In the genomic region with DNA sequence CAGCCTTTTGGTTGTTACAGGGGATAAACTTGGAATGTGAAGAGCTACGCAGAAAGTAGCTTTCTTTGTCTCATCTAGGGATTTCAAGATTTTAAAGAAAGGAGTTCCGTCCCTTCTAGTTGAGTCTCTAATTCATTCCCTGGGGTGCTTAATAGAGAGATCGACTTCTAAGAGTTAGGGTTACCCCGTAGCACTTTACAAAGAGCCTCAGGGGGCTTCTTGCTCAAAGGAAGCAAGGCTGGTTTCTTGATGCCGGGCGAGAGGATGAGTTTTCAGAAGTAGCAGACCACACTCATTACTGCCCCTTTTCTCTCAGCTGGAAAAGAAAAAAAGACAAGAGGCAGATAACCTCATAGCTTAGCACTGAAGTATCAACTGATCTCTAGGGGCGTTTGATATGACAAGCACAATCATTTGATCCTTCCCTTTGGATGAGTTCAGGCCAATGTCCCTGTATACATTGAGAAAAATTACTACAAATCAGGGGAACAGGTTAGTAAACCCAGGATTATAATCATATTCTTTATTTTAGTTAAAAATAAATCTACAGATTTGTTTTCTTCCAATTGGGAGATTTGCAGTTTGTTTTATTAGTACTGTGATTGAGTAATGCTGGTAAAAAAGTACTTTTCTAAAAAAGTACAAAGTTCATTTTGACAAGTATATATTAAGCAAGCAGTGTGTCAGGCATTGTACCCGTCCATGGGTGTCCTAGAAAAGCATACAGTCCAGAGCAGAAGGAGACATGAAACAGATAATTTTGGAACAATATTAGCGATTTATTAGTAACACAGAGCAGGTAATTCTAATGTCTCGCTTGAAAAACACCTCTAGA, we compare ENCODE assay signal across 25 cellular contexts. TPM values are rescaled to one million over a fixed set of nuclear protein-coding genes. Genes with fewer than 3 reads are reported as not detected.
A peak's percentile ranks its signal among the peaks of the same experiment; 100 is the strongest.
DNase-seq lines count a peak whose midpoint lies in the region; ATAC-seq, FAIRE-seq and TF ChIP-seq lines count a peak whose summit lies in the region.
"Had no signal": no experiment of that assay in that cellular context is flagged by ENCODE, and none has a peak within 500 bp of the region (broad histone marks: within the 10 kb centered on the region; RNA-seq: fewer than 3 reads in every experiment).

No MANE protein-coding gene starts in this region.

- in situ Hi-C loops in brain microvascular endothelial cell (cut with HindIII; ENCODE audit: low pct_ligation_motif_present, low sequenced_read_pairs), result no loop called here

- FAIRE-seq in H1 (lab: Jason Lieb, UNC), result peak; percentile 24

- POLR2A ChIA-PET in H1 (lab: Charles Lee; ENCODE audit: partially characterized antibody), result interaction anchor here (0.6 kb wide), 1 partner anchor 10 kb away, joined by 3 read pairs; no protein-coding TSS in a partner anchor

- peak overlapping the region in 1 of 2 experiments; percentile 6; a peak in 1 of 4 replicates for H3K4me2 ChIP-seq in H1 (ENCODE audit: insufficient read depth in 1 of 2, low read depth in 2 of 2, low read length in 2 of 2)
- H3K4me2 ChIP-seq: BLaER1 had no signal

- no peak for TF ChIP-seq EP300 in H1 (IDR thresholded peaks at IDR 0.05; ENCODE audit: borderline replicate concordance in 1 of 2, low read depth in 2 of 2, low read length in 2 of 2)

- H2BK15ac ChIP-seq in H1 (ENCODE audit: low read length), result no peak overlapping the region

- H3K27me3 ChIP-seq in H7 (ENCODE audit: control insufficient read depth, insufficient read depth, low read length) (no peaks in the 10 kb centered on the region), H1 (replicated peaks in 1 of 4; ENCODE audit: control insufficient read depth in 3 of 4, extremely low read depth in 1 of 4, insufficient read depth in 3 of 4, low read length in 3 of 4) (peaks cover 0 to 5% (median under 1%) of the 10 kb centered on the region in 4 experiments; a peak in 2 of 7 replicates), liver (ENCODE audit: control insufficient read depth in 4 of 4, insufficient read depth in 4 of 4, low read length in 3 of 4) (no peaks in the 10 kb centered on the region), neuron (ENCODE audit: insufficient read depth, low read length) (no peaks in the 10 kb centered on the region), brain microvascular endothelial cell (replicated peaks) (peaks cover 9% of the 10 kb centered on the region)
- H3K27me3 ChIP-seq: BLaER1, SJSA1 had no signal

- no peak overlapping the region for H2BK120ac ChIP-seq in H1 (replicated peaks; ENCODE audit: low read depth, low read length)

- H4K91ac ChIP-seq in H1 (replicated peaks; ENCODE audit: insufficient read length, low read length), result no peak overlapping the region

- no peak overlapping the region for H4K8ac ChIP-seq in H1 (ENCODE audit: extremely low read depth, insufficient read depth, low read length)

- TF ChIP-seq CTCF in H1 (IDR thresholded peaks at IDR 0.05; ENCODE audit: control extremely low read depth in 1 of 3, insufficient read depth in 1 of 3, low read depth in 1 of 3, low read length in 3 of 3) (no peak), liver (IDR thresholded peaks at IDR 0.05; ENCODE audit: low read depth, low read length, missing input control) (no peak), brain microvascular endothelial cell (IDR thresholded peaks at IDR 0.05; ENCODE audit: low read depth, low read length, missing control alignments) (no peak)

- H3K4me3 ChIP-seq in H7 (ENCODE audit: insufficient read depth, low read depth, low read length), result no peak overlapping the region
- H3K4me3 ChIP-seq in H1 (ENCODE audit: extremely low read depth in 1 of 4, insufficient read depth in 2 of 4, low read depth in 3 of 4, low read length in 4 of 4), result no peak overlapping the region
- no peak overlapping the region for H3K4me3 ChIP-seq in liver (ENCODE audit: low read depth in 1 of 3, low read length in 3 of 3)
- peak overlapping the region; percentile 13 for H3K4me3 ChIP-seq in neuron (ENCODE audit: low read length)
- no peak overlapping the region for H3K4me3 ChIP-seq in brain microvascular endothelial cell (ENCODE audit: low read depth, low read length)
- H3K4me3 ChIP-seq: BLaER1, SJSA1 had no signal

- no peak for TF ChIP-seq RAD21 in H1 (IDR thresholded peaks at IDR 0.05 in 1 of 2, conservative IDR thresholded peaks at IDR 0.05 in 1 of 2; ENCODE audit: low read depth in 2 of 2, low read length in 2 of 2)
- TF ChIP-seq RAD21 in liver (IDR thresholded peaks at IDR 0.05), result peak in 1 of 2 donors; percentile 4

- H3K79me1 ChIP-seq in H1 (ENCODE audit: low read depth, low read length), result no peaks in the 10 kb centered on the region

- peaks cover 0 to 3% (median 0%) of the 10 kb centered on the region in 4 experiments; a peak in 2 of 7 replicates for H3K4me1 ChIP-seq in H1 (replicated peaks in 1 of 4; ENCODE audit: control insufficient read depth in 3 of 4, insufficient read depth in 4 of 4, low read length in 3 of 4)
- H3K4me1 ChIP-seq in liver (ENCODE audit: control insufficient read depth in 4 of 4, insufficient read depth in 4 of 4, low read length in 3 of 4), result peaks cover 3 to 14% (median 10%) of the 10 kb centered on the region in 4 donors
- peaks cover 24% of the 10 kb centered on the region for H3K4me1 ChIP-seq in neuron (ENCODE audit: insufficient read depth, low read length)
- H3K4me1 ChIP-seq: BLaER1, SJSA1 had no signal

- no peak overlapping the region for H3K56ac ChIP-seq in H1 (replicated peaks; ENCODE audit: insufficient read length, low read depth, low read length)

- H2AK5ac ChIP-seq in H1 (ENCODE audit: low read depth, low read length), result no peak overlapping the region

- H3K27ac ChIP-seq in H1 (ENCODE audit: low read depth, low read length), result no peak overlapping the region
- H3K27ac ChIP-seq in liver (ENCODE audit: low read depth in 1 of 2, low read length in 2 of 2), result peak overlapping the region; percentile 66 to 73
- no peak overlapping the region for H3K27ac ChIP-seq in brain microvascular endothelial cell
- H3K27ac ChIP-seq: BLaER1, HL-60, SJSA1 had no signal

- no peaks in the 10 kb centered on the region for H4K20me1 ChIP-seq in H1 (replicated peaks in 1 of 2; ENCODE audit: control insufficient read depth in 1 of 2, insufficient read depth in 2 of 2, low read length in 2 of 2)
- H4K20me1 ChIP-seq: BLaER1 had no signal

- H2BK5ac ChIP-seq in H1 (ENCODE audit: low read depth, low read length), result no peak overlapping the region

- DNase-seq in H7 (peak; percentile 11), H1 (ENCODE audit: low read depth in 1 of 2, low spot score in 2 of 2) (no peak), iPS-NIHi7 (ENCODE audit: extremely low spot score) (no peak), brain microvascular endothelial cell (no peak)
- no peak for DNase-seq in NK-92 treated with Interleukin-12 subunit alpha and Interleukin-12 subunit beta, amount 100 ng/mL, for 24 hours (lab: John Stamatoyannopoulos, UW)
- DNase-seq: CD4-positive, CD25-positive, alpha-beta regulatory T cell; DMS153; DND-41; GOT3; Kasumi-1; NCI-H1092 treated with DMSO at 0.1 percent for 48 hours; NCI-H1436; NCI-H187; NCI-H524; NCI-H748 treated with DMSO at 0.1 percent for 48 hours; PC-3 had no signal

- H2BK20ac ChIP-seq in H1 (ENCODE audit: low read length), result no peak overlapping the region

- H3K18ac ChIP-seq in H1 (ENCODE audit: extremely low read depth, low read length), result no peak overlapping the region

- no peak overlapping the region for H3K14ac ChIP-seq in H1 (ENCODE audit: insufficient read length)

- H3K23me2 ChIP-seq in H1 (ENCODE audit: low read depth, low read length), result no peaks in the 10 kb centered on the region

- H3K36me3 ChIP-seq in H7 (replicated peaks; ENCODE audit: control insufficient read depth, insufficient read depth, low read length) (no peaks in the 10 kb centered on the region), H1 (ENCODE audit: control insufficient read depth in 2 of 4, insufficient read depth in 4 of 4, low read length in 3 of 4) (no peaks in the 10 kb centered on the region), liver (ENCODE audit: control insufficient read depth in 4 of 4, insufficient read depth in 3 of 4, low read depth in 1 of 4, low read length in 3 of 4) (no peaks in the 10 kb centered on the region), neuron (ENCODE audit: insufficient read depth, low read length) (no peaks in the 10 kb centered on the region), brain microvascular endothelial cell (replicated peaks) (no peaks in the 10 kb centered on the region)
- H3K36me3 ChIP-seq: BLaER1, SJSA1 had no signal

- WGBS in H1 (ENCODE audit: extremely low coverage in 1 of 2, insufficient coverage in 1 of 2, insufficient read length in 1 of 2, insufficient replicate concordance in 2 of 2, low coverage in 1 of 2, low lambda C conversion rate in 2 of 2, missing lambda C conversion rate in 1 of 2), 2 experiments, result 40% methylated on average over 10 of the region's 10 CpGs; no CpG with 5 or more reads in 1 of the 2 experiments
- 54% methylated on average over 10 of the region's 10 CpGs for WGBS in liver

- TF ChIP-seq POLR2A in H1 (IDR thresholded peaks at IDR 0.05; ENCODE audit: control extremely low read depth in 1 of 2, low read depth in 2 of 2, low read length in 2 of 2), result no peak

- no peak overlapping the region for H3K23ac ChIP-seq in H1 (ENCODE audit: insufficient read length)

- H2AFZ ChIP-seq in H1 (ENCODE audit: low read length) (no peak overlapping the region), neuron (ENCODE audit: low read depth, low read length) (no peak overlapping the region)

- ATAC-seq in GM18861 (IDR thresholded peaks at IDR 0.05; ENCODE audit: unreplicated experiment), result no peak
- ATAC-seq: HCT116, PC-3, Right ventricle myocardium inferior had no signal

- no peak overlapping the region for H3K4ac ChIP-seq in H1 (replicated peaks; ENCODE audit: insufficient read length, low read depth, low read length)

- no peaks in the 10 kb centered on the region for H3K79me2 ChIP-seq in H1 (ENCODE audit: control insufficient read depth in 1 of 2, insufficient read depth in 2 of 2, low read length in 2 of 2)

- CTCF ChIA-PET in H1 (lab: Charles Lee; ENCODE audit: partially characterized antibody), result interaction anchor here (0.6 to 6.8 kb wide), 17 partner anchors 10 to 982 kb away, joined by 3 to 50 read pairs (median 5); partner anchors contain the start of gene ELMOD1

- H3K9ac ChIP-seq in H1 (replicated peaks in 1 of 4; ENCODE audit: extremely low read depth in 1 of 4, low read depth in 3 of 4, low read length in 3 of 4), result no peak overlapping the region
- peak overlapping the region; percentile 8 to 49 for H3K9ac ChIP-seq in liver (ENCODE audit: low read depth in 1 of 2, low read length in 2 of 2)
- H3K9ac ChIP-seq: BLaER1 had no signal

- H4K5ac ChIP-seq in H1 (ENCODE audit: insufficient read length, low read depth, low read length), result no peak overlapping the region

- H2BK12ac ChIP-seq in H1 (ENCODE audit: low read depth, low read length), result no peak overlapping the region

- H3K9me3 ChIP-seq in H1 (ENCODE audit: insufficient read depth in 2 of 2, low read depth in 1 of 2, low read length in 1 of 2), result no peaks in the 10 kb centered on the region
- H3K9me3 ChIP-seq in liver (ENCODE audit: control insufficient read depth in 4 of 4, low read length in 3 of 4), result no peaks in the 10 kb centered on the region
- no peaks in the 10 kb centered on the region for H3K9me3 ChIP-seq in neuron (ENCODE audit: low read length)
- H3K9me3 ChIP-seq: BLaER1, SJSA1 had no signal

RNA-seq across cellular contexts. Expression of gene ELMOD1, which starts 18.7 kb away (rescaled TPM):
- 0.07 and 0.15 TPM in 2 replicates for total RNA-seq in H7 (2014; rRNA removed; shearing (Covaris generic))
- 1.6 and 1.7 TPM in 2 replicates for total RNA-seq in H1 (2021; fragmentation: NEBNext Ultra II Directional; extraction: Animal tissue kit (Norgen Biotek cat#: 25700))
- polyA plus RNA-seq in H1 (2011; rRNA removed) (0.47 and 0.63 TPM in 2 replicates), liver (under 1 TPM; 0.14 to 0.42 TPM)
- 1.1 TPM for polyA plus RNA-seq in H1 (2011; cell fraction: cytosol; rRNA removed)
- 0.60 TPM for polyA plus RNA-seq in H1 (2011; cell fraction: nucleus; rRNA removed)
- 0.57 to 1.4 TPM (median 0.73 TPM) in 4 replicates for polyA plus RNA-seq in H1 (2012, experiment 1 of 2)
- polyA plus RNA-seq in H1 (2012, experiment 2 of 2), result 0.28 TPM
- polyA plus RNA-seq in H1 (2013, experiment 1 of 2), result 1.2 TPM
- polyA plus RNA-seq in H1 (2013, experiment 2 of 2), result 1.2 TPM
- 0.78 and 1.4 TPM in 2 replicates for polyA minus RNA-seq in H1 (2011; rRNA and poly(A)+ RNA removed)
- 0.51 TPM for polyA minus RNA-seq in H1 (2011; cell fraction: cytosol; rRNA and poly(A)+ RNA removed)
- polyA minus RNA-seq in H1 (2011; cell fraction: nucleus; rRNA and poly(A)+ RNA removed), result 1.1 TPM
- not detected for total RNA-seq in liver
- total RNA-seq: A172; CD4-positive, CD25-positive, alpha-beta regulatory T cell; PC-3 had no signal
- polyA plus RNA-seq: CD4-positive, CD25-positive, alpha-beta regulatory T cell had no signal

RNA-seq across cellular contexts. Expression of gene ALKBH8, which starts 44.1 kb away (rescaled TPM):
- 5.3 and 7.0 TPM in 2 replicates for total RNA-seq in H7 (2014; rRNA removed; shearing (Covaris generic))
- 11.9 and 13.0 TPM in 2 replicates for total RNA-seq in H1 (2021; fragmentation: NEBNext Ultra II Directional; extraction: Animal tissue kit (Norgen Biotek cat#: 25700))
- 1.8 and 3.6 TPM in 2 replicates for polyA plus RNA-seq in H1 (2011; rRNA removed)
- 4.7 TPM for polyA plus RNA-seq in H1 (2011; cell fraction: cytosol; rRNA removed)
- polyA plus RNA-seq in H1 (2011; cell fraction: nucleus; rRNA removed), result 2.8 TPM
- polyA plus RNA-seq in H1 (2012, experiment 1 of 2), result 5.9 to 10.6 TPM (median 8.3 TPM) in 4 replicates
- 0.46 TPM for polyA plus RNA-seq in H1 (2012, experiment 2 of 2)
- polyA plus RNA-seq in H1 (2013, experiment 1 of 2), result 5.9 TPM
- 6.0 TPM for polyA plus RNA-seq in H1 (2013, experiment 2 of 2)
- polyA minus RNA-seq in H1 (2011; rRNA and poly(A)+ RNA removed), result 9.8 and 13.9 TPM in 2 replicates
- polyA minus RNA-seq in H1 (2011; cell fraction: cytosol; rRNA and poly(A)+ RNA removed), result 3.7 TPM
- 20.9 TPM for polyA minus RNA-seq in H1 (2011; cell fraction: nucleus; rRNA and poly(A)+ RNA removed)
- total RNA-seq in liver, result 1 to 10 TPM; 3.4 to 4.7 TPM
- 1 to 10 TPM; 2.5 to 2.7 TPM for polyA plus RNA-seq in liver

Comparison
In these comparisons a context has a peak if more than half of its experiments do, and no peak if none do; other contexts are left out.
1. H3K27ac ChIP-seq: peak in liver (2 of 2); none in H1 (single experiment) and brain microvascular endothelial cell (single experiment).
2. H3K9ac ChIP-seq: peak in liver (2 of 2); none in H1 (0 of 4).